ENCODE assay signal across 8 cellular contexts in genomic region chr12:121839993-121840761, GRCh38. TPM values are rescaled to one million over a fixed set of nuclear protein-coding genes. Genes with fewer than 3 reads are reported as not detected.
DNase-seq lines count a peak whose midpoint lies in the region; ATAC-seq and TF ChIP-seq lines count a peak whose summit lies in the region.

No MANE protein-coding gene starts in this region.

- POLR2A ChIA-PET in naive thymus-derived CD4-positive, alpha-beta T cell (lab: Charles Lee), result interaction anchor here (0.6 to 4.3 kb wide), 7 partner anchors 38 to 265 kb away, joined by 3 to 32 read pairs (median 9); partner anchors contain the start of genes PSMD9, RHOF and TMEM120B

- intact Hi-C loops in mammary epithelial cell (cut with micrococcal nuclease), result loop anchor here (2.0 kb wide), 2 partner anchors 45 to 49 kb away; partner anchors contain the start of gene PSMD9
- intact Hi-C loops in naive thymus-derived CD4-positive, alpha-beta T cell (cut with micrococcal nuclease), result loop anchor here (1.0 to 5.0 kb wide), 15 partner anchors 15 to 1153 kb away; partner anchors contain the start of genes CFAP251 (in 2 of the 2), DIABLO (in 2 of the 2), PSMD9 (in 2 of the 2) and TMEM120B (in 2 of the 2)

- peak overlapping the region; percentile 87 to 96 (median 92) for H3K27ac Mint-ChIP-seq in naive thymus-derived CD4-positive, alpha-beta T cell

- H3K9ac ChIP-seq in KMS-11 (peak overlapping the region; percentile 44; the same call in 1 of the 2 replicates), mammary epithelial cell (ENCODE audit: insufficient read depth, low read length) (peak overlapping the region; percentile 39)

- H3K9me3 Mint-ChIP-seq in naive thymus-derived CD4-positive, alpha-beta T cell, result peaks cover 0 to 2% (median 0%) of the 10 kb centered on the region in 11 donors

- 0 out of 2 replicates have a peak overlapping the region, but pooled peaks have one; percentile 22 for H3K27ac ChIP-seq in KMS-11
- H3K27ac ChIP-seq in mammary epithelial cell (ENCODE audit: insufficient read depth, low read depth, low read length), result peak overlapping the region; percentile 39
- H3K27ac ChIP-seq in naive thymus-derived CD4-positive, alpha-beta T cell (ENCODE audit: low read depth, low read length), result peak overlapping the region; percentile 58

- H3K9me3 ChIP-seq in mammary epithelial cell (replicated peaks; ENCODE audit: insufficient read depth, low read length), result no peaks in the 10 kb centered on the region
- no peaks in the 10 kb centered on the region for H3K9me3 ChIP-seq in naive thymus-derived CD4-positive, alpha-beta T cell (ENCODE audit: control insufficient read depth in 2 of 3, low read length in 3 of 3)

- no peaks in the 10 kb centered on the region for H3K27me3 Mint-ChIP-seq in naive thymus-derived CD4-positive, alpha-beta T cell

- peaks cover 12 to 27% (median 18%) of the 10 kb centered on the region in 7 donors for H3K4me1 Mint-ChIP-seq in naive thymus-derived CD4-positive, alpha-beta T cell

- in situ Hi-C loops in mammary epithelial cell (cut with MboI; ENCODE audit: low sequenced_read_pairs in 2 of 2), result no loop called here

- CTCF ChIA-PET in mammary epithelial cell (lab: Charles Lee; ENCODE audit: low non-redundant PET), result no interaction called here
- CTCF ChIA-PET in naive thymus-derived CD4-positive, alpha-beta T cell (lab: Charles Lee), result interaction anchor here (1.5 kb wide), 1 partner anchor 44 kb away, joined by 7 read pairs; no protein-coding TSS in a partner anchor

- H3K79me2 ChIP-seq in KMS-11 (ENCODE audit: insufficient read depth, low read depth) (no peaks in the 10 kb centered on the region), mammary epithelial cell (ENCODE audit: insufficient read depth, low read length) (no peaks in the 10 kb centered on the region)

- H3K4me3 ChIP-seq in AG10803 (ENCODE audit: low read length) (peak overlapping the region; percentile 75), KMS-11 (IDR thresholded peaks at IDR 0.05; ENCODE audit: insufficient read depth, low read depth, low read length) (no peak overlapping the region), mammary epithelial cell (replicated peaks in 1 of 3; ENCODE audit: insufficient read depth in 1 of 3, low read depth in 2 of 3, low read length in 3 of 3) (peak overlapping the region; percentile 43 to 74 (median 70))
- peak overlapping the region; percentile 91 for H3K4me3 ChIP-seq in naive thymus-derived CD4-positive, alpha-beta T cell (ENCODE audit: low read length)

- H3K4me1 ChIP-seq in KMS-11 (ENCODE audit: low read depth, poor library complexity, severe bottlenecking) (no peaks in the 10 kb centered on the region), mammary epithelial cell (ENCODE audit: insufficient read depth, low read length) (no peaks in the 10 kb centered on the region)
- H3K4me1 ChIP-seq in naive thymus-derived CD4-positive, alpha-beta T cell (ENCODE audit: control insufficient read depth in 2 of 2, insufficient read depth in 2 of 2, low read length in 2 of 2), result peaks cover 8 to 13% of the 10 kb centered on the region in 2 donors

- BruUV-seq in mammary epithelial cell (replicated peaks; lab: Mats Ljungman, UMichigan), result no TSS peak

- H3K4me2 ChIP-seq in KMS-11 (peak overlapping the region; percentile 59), mammary epithelial cell (ENCODE audit: insufficient read depth, low read depth, low read length) (peak overlapping the region; percentile 83)

- DNase-seq in AG10803 (ENCODE audit: low read depth) (no peak), mammary epithelial cell (no peak), NCI-H187 treated with DMSO at 0.1 percent for 48 hours (lab: John Stamatoyannopoulos, UW) (no peak), occipital lobe (lab: John Stamatoyannopoulos, UW) (no peak), NCI-H1417 (lab: John Stamatoyannopoulos, UW) (no peak)
- DNase-seq in naive thymus-derived CD4-positive, alpha-beta T cell, result no peak

- WGBS in mammary epithelial cell (ENCODE audit: low coverage, missing lambda C conversion rate), result 74% methylated on average over 19 of the region's 24 CpGs

- H3K27me3 ChIP-seq in KMS-11 (ENCODE audit: insufficient read depth, low read depth), result no peaks in the 10 kb centered on the region
- no peaks in the 10 kb centered on the region for H3K27me3 ChIP-seq in mammary epithelial cell (ENCODE audit: insufficient read depth, low read length)
- no peaks in the 10 kb centered on the region for H3K27me3 ChIP-seq in naive thymus-derived CD4-positive, alpha-beta T cell (ENCODE audit: control insufficient read depth in 2 of 2, insufficient read depth in 2 of 2, low read length in 2 of 2)

- peak overlapping the region; percentile 71; the same call in 1 of the 2 replicates for H2AFZ ChIP-seq in KMS-11 (ENCODE audit: low read depth)
- H2AFZ ChIP-seq in mammary epithelial cell (ENCODE audit: low read depth, low read length), result peak overlapping the region; percentile 98

- H3K36me3 Mint-ChIP-seq in naive thymus-derived CD4-positive, alpha-beta T cell, result no peaks in the 10 kb centered on the region

- H3K4me3 Mint-ChIP-seq in naive thymus-derived CD4-positive, alpha-beta T cell, result peak overlapping the region; percentile 96 to 100 (median 98)

- TF ChIP-seq CTCF in AG10803 (conservative IDR thresholded peaks at IDR 0.05; ENCODE audit: low read length), result no peak
- no peak for TF ChIP-seq CTCF in KMS-11 (conservative IDR thresholded peaks at IDR 0.05; ENCODE audit: low read depth, low read length)
- no peak for TF ChIP-seq CTCF in mammary epithelial cell (conservative IDR thresholded peaks at IDR 0.05 in 1 of 2, IDR thresholded peaks at IDR 0.05 in 1 of 2; ENCODE audit: extremely low read depth in 1 of 2, insufficient read depth in 1 of 2, low read depth in 1 of 2, low read length in 2 of 2)

- dilution Hi-C loops in mammary epithelial cell (cut with HindIII; ENCODE audit: low sequenced_read_pairs), result no loop called here

- no peaks in the 10 kb centered on the region for H3K36me3 ChIP-seq in KMS-11 (ENCODE audit: insufficient read depth)
- no peaks in the 10 kb centered on the region for H3K36me3 ChIP-seq in mammary epithelial cell (ENCODE audit: insufficient read depth, low read length)
- H3K36me3 ChIP-seq in naive thymus-derived CD4-positive, alpha-beta T cell (ENCODE audit: control insufficient read depth in 2 of 3, insufficient read depth in 3 of 3, low read length in 3 of 3), result no peaks in the 10 kb centered on the region

- ATAC-seq in naive thymus-derived CD4-positive, alpha-beta T cell, result no peak
- ATAC-seq in HG02571 (IDR thresholded peaks at IDR 0.05; ENCODE audit: unreplicated experiment), result no peak

- no peaks in the 10 kb centered on the region for H4K20me1 ChIP-seq in KMS-11 (ENCODE audit: insufficient read depth)
- H4K20me1 ChIP-seq in mammary epithelial cell (ENCODE audit: insufficient read depth, low read length), result no peaks in the 10 kb centered on the region

RNA-seq across cellular contexts. Expression of gene HPD, which starts 18.5 kb away (rescaled TPM):
- under 1 TPM in 1 of 2 donors, not detected in 1; 0.17 TPM for total RNA-seq in mammary epithelial cell
- polyA plus RNA-seq in mammary epithelial cell, result 0.03 TPM
- polyA minus RNA-seq in mammary epithelial cell, result not detected
- total RNA-seq in naive thymus-derived CD4-positive, alpha-beta T cell, result not detected
- not detected for polyA plus RNA-seq in naive thymus-derived CD4-positive, alpha-beta T cell
- total RNA-seq in occipital lobe, result not detected

RNA-seq across cellular contexts. Expression of gene SETD1B, which starts 36.4 kb away (rescaled TPM):
- total RNA-seq in mammary epithelial cell (10 to 100 TPM in 1 of 2 donors, 1 to 10 TPM in 1; 4.3 to 16.0 TPM), occipital lobe (2.3 TPM)
- polyA plus RNA-seq in mammary epithelial cell, result 0.94 TPM
- polyA minus RNA-seq in mammary epithelial cell, result 5.4 TPM
- 100 to 1,000 TPM in 1 of 5 experiments, 10 to 100 TPM in 4; 35.1 to 124 (median 79.2) TPM for total RNA-seq in naive thymus-derived CD4-positive, alpha-beta T cell
- 1 to 10 TPM; 2.1 to 4.3 TPM for polyA plus RNA-seq in naive thymus-derived CD4-positive, alpha-beta T cell

RNA-seq across cellular contexts. Expression of gene RHOF, which starts 46.7 kb away (rescaled TPM):
- total RNA-seq in mammary epithelial cell, result 1 to 10 TPM; 4.4 to 6.2 TPM
- polyA plus RNA-seq in mammary epithelial cell, result 1.4 TPM
- 0.26 TPM for polyA minus RNA-seq in mammary epithelial cell
- total RNA-seq in naive thymus-derived CD4-positive, alpha-beta T cell, result 100 to 1,000 TPM; 121 to 164 (median 134) TPM
- 100 to 1,000 TPM in 1 of 2 donors, 10 to 100 TPM in 1; 69.2 to 115 TPM for polyA plus RNA-seq in naive thymus-derived CD4-positive, alpha-beta T cell
- total RNA-seq in occipital lobe, result 14.5 TPM

RNA-seq across cellular contexts. Expression of gene PSMD9, which starts 48.4 kb away (rescaled TPM):
- total RNA-seq in mammary epithelial cell (10 to 100 TPM; 39.8 to 80.6 TPM), occipital lobe (19.8 TPM)
- 139 TPM for polyA plus RNA-seq in mammary epithelial cell
- polyA minus RNA-seq in mammary epithelial cell, result 80.4 TPM
- total RNA-seq in naive thymus-derived CD4-positive, alpha-beta T cell, result 10 to 100 TPM; 36.7 to 55.2 (median 46.9) TPM
- 10 to 100 TPM; 85.3 to 92.6 TPM for polyA plus RNA-seq in naive thymus-derived CD4-positive, alpha-beta T cell
